Comparison of ENCODE assay signal across 3 cellular contexts in the genomic region with DNA sequence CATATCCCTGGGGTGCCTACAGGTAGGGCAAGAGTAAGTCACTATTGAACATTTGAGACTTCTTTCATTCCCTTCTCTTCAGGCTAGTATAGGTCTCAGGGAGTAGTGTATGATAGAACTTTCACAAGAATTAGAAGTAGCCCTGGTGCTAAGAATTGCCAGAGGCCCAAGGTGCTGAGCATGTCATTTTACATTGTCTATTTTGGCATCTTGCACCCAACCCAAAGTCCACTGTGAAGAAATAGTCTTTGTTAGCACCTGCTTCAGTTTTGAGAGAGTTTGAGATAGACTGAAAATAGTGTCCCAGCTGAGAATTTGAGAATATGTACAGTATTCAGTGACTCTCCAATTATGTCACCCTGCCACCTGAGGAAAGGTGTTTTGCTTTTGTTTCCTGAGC. TPM values are rescaled to one million over a fixed set of nuclear protein-coding genes. Genes with fewer than 3 reads are reported as not detected.
"Had no signal": no experiment of that assay in that cellular context is flagged by ENCODE, and none has a peak within 500 bp of the region (broad histone marks: within the 10 kb centered on the region; RNA-seq: fewer than 3 reads in every experiment).

No MANE protein-coding gene starts in this region.

RNA-seq across cellular contexts. Expression of a gene that starts 17.6 kb away (rescaled TPM):
- total RNA-seq: neural crest cell, osteocyte, smooth muscle cell had no signal
